Comparison of ENCODE assay signal across 10 cellular contexts in the genomic region with DNA sequence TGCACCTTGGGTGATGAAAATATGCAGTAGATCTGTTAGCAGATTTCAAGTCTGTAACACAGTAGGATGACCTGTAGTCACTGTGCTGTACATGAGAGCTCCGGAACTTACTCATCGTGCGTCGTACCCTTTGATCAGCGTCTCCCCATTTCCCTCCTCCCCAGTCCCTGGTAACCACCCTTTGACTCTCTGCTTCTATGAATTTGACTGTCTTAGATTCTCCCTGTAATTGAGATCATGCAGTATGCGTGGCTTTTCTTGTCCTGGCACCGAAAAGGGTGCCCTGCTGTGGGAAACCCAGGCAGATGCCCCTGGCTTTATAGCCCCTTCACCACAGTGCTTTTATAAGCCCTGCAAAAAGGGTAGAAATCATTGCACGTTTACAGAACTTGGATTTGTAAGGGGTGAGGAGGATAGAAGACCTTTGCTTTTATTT. TPM values are rescaled to one million over a fixed set of nuclear protein-coding genes. Genes with fewer than 3 reads are reported as not detected.
DNase-seq lines count a peak whose midpoint lies in the region; ATAC-seq, FAIRE-seq and TF ChIP-seq lines count a peak whose summit lies in the region.
"Had no signal": no experiment of that assay in that cellular context is flagged by ENCODE, and none has a peak within 500 bp of the region (broad histone marks: within the 10 kb centered on the region; RNA-seq: fewer than 3 reads in every experiment).

No MANE protein-coding gene starts in this region.

- peaks cover 35% of the 10 kb centered on the region for H3K36me3 Mint-ChIP-seq in activated T-cell treated with anti-CD3 and anti-CD28 coated beads, Interleukin-2, amount 50 U/mL, for 4 hours (ENCODE audit: insufficient read depth)

- peaks cover 2% of the 10 kb centered on the region for H3K36me3 ChIP-seq in hepatocyte (replicated peaks; ENCODE audit: insufficient read depth, low read depth)

- H3K4me1 Mint-ChIP-seq in activated T-cell treated with anti-CD3 and anti-CD28 coated beads, Interleukin-2, amount 50 U/mL, for 4 hours (ENCODE audit: low read depth) = peaks cover 47% of the 10 kb centered on the region

- H3K27me3 ChIP-seq in hepatocyte = no peaks in the 10 kb centered on the region

- POLR2A ChIA-PET in HEK293T (lab: Yijun Ruan, JAX) = interaction anchor here (0.8 to 2.3 kb wide), 2 partner anchors 291 to 391 kb away, joined by 3 to 7 read pairs; a partner anchor contains a TSS

- no peaks in the 10 kb centered on the region for H3K27me3 Mint-ChIP-seq in activated T-cell treated with anti-CD3 and anti-CD28 coated beads, Interleukin-2, amount 50 U/mL, for 4 hours (ENCODE audit: low read depth)

- peak; percentile 42 for ATAC-seq in HG03571 (IDR thresholded peaks at IDR 0.05; ENCODE audit: unreplicated experiment)
- peak; percentile 86 to 87 for ATAC-seq in activated T-cell treated with anti-CD3 and anti-CD28 coated beads, Interleukin-2, amount 50 U/mL, for 4 hours
- ATAC-seq in HG03469 (IDR thresholded peaks at IDR 0.05; ENCODE audit: unreplicated experiment) = no peak

- TF ChIP-seq CTCF in hepatocyte (IDR thresholded peaks at IDR 0.05; ENCODE audit: poor library complexity) = no peak

- CTCF ChIA-PET in HEK293T (lab: Yijun Ruan, JAX) = interaction anchor here (1.3 to 2.0 kb wide), 4 partner anchors 10 to 440 kb away, joined by 3 to 11 read pairs (median 6); a partner anchor contains a TSS

- no peak for DNase-seq in GM19239 (ENCODE audit: insufficient read length, low spot score)
- DNase-seq in activated T-cell treated with anti-CD3 and anti-CD28 coated beads, Interleukin-2, amount 50 U/mL, for 4 hours = peak; percentile 54
- DNase-seq in stimulated activated CD4-positive, alpha-beta T cell treated with anti-CD3 and anti-CD28 coated beads, TNF-alpha, amount 100 ng/mL, for 4 hours (ENCODE audit: low read depth in 3 of 3) = peak in 2 of 3 experiments; percentile 36 to 55
- no peak for DNase-seq in HEK293T (ENCODE audit: extremely low spot score)
- no peak for DNase-seq in NCI-H82 (lab: John Stamatoyannopoulos, UW)
- no peak for DNase-seq in hepatocyte (ENCODE audit: low spot score)
- DNase-seq: midbrain, T1000 had no signal

- peaks cover 11% of the 10 kb centered on the region for H3K4me1 ChIP-seq in hepatocyte (ENCODE audit: insufficient read depth)

- no peaks in the 10 kb centered on the region for H3K9me3 ChIP-seq in hepatocyte (ENCODE audit: low read depth)

- H3K9me2 ChIP-seq in hepatocyte (replicated peaks; ENCODE audit: insufficient read depth) = no peaks in the 10 kb centered on the region

- no peaks in the 10 kb centered on the region for H3K9me3 Mint-ChIP-seq in activated T-cell treated with anti-CD3 and anti-CD28 coated beads, Interleukin-2, amount 50 U/mL, for 4 hours

- H3K27ac ChIP-seq in hepatocyte = no peak overlapping the region

- WGBS in hepatocyte (ENCODE audit: low lambda C conversion rate, missing lambda C conversion rate) = 95% methylated on average over 8 of the region's 8 CpGs

- peaks cover 10% of the 10 kb centered on the region for H3K79me2 ChIP-seq in hepatocyte

- H3K4me3 Mint-ChIP-seq in activated T-cell treated with anti-CD3 and anti-CD28 coated beads, Interleukin-2, amount 50 U/mL, for 4 hours = peak overlapping the region; percentile 31

- H3K4me3 ChIP-seq in hepatocyte = no peak overlapping the region

- FAIRE-seq in GM19239 (lab: Jason Lieb, UNC) = peak; percentile 79

- no peak overlapping the region for H3K4me2 ChIP-seq in hepatocyte

- H2AFZ ChIP-seq in hepatocyte = no peak overlapping the region

- no peaks in the 10 kb centered on the region for H4K20me1 ChIP-seq in hepatocyte (ENCODE audit: insufficient read depth, poor library complexity, severe bottlenecking)

TF ChIP-seq in HEK293T, 16 proteins besides CTCF, POLR2A, EP300 and RAD21:
- TF ChIP-seq ELF4 (IDR thresholded peaks at IDR 0.05) = no peak
- no peak for TF ChIP-seq SUZ12 (IDR thresholded peaks at IDR 0.05)
- no peak for TF ChIP-seq LEF1 (IDR thresholded peaks at IDR 0.05; ENCODE audit: borderline replicate concordance)
- TF ChIP-seq FOXM1 (IDR thresholded peaks at IDR 0.05; ENCODE audit: borderline replicate concordance) = no peak
- no peak for TF ChIP-seq CTBP1 (IDR thresholded peaks at IDR 0.05; ENCODE audit: borderline replicate concordance)
- TF ChIP-seq NFRKB (IDR thresholded peaks at IDR 0.05) = no peak

RNA-seq across cellular contexts. Expression of a gene that starts 20.5 kb away (rescaled TPM):
- total RNA-seq in activated T-cell treated with anti-CD3 and anti-CD28 coated beads, Interleukin-2, amount 50 U/mL, for 4 hours = 10 to 100 TPM; 25.2 to 26.4 (median 26.3) TPM
- 19.7 and 22.6 TPM in 2 replicates for total RNA-seq in hepatocyte
- polyA plus RNA-seq in hepatocyte = 22.3 and 29.0 TPM in 2 replicates

RNA-seq across cellular contexts. Expression of a gene that starts 22.6 kb away (rescaled TPM):
- 10 to 100 TPM; 27.0 to 30.2 (median 29.5) TPM for total RNA-seq in activated T-cell treated with anti-CD3 and anti-CD28 coated beads, Interleukin-2, amount 50 U/mL, for 4 hours
- total RNA-seq in hepatocyte = 51.6 and 53.7 TPM in 2 replicates
- 68.9 and 82.4 TPM in 2 replicates for polyA plus RNA-seq in hepatocyte

Comparison
In these comparisons a context has a peak if more than half of its experiments do, and no peak if none do; other contexts are left out.
1. DNase-seq: peak in activated T-cell treated with anti-CD3 and anti-CD28 coated beads, Interleukin-2, amount 50 U/mL, for 4 hours (single experiment) and stimulated activated CD4-positive, alpha-beta T cell treated with anti-CD3 and anti-CD28 coated beads, TNF-alpha, amount 100 ng/mL, for 4 hours (2 of 3); none in GM19239 (single experiment), HEK293T (single experiment), NCI-H82 (single experiment) and hepatocyte (single experiment).